ENCODE assay signal across 1 cellular context in the genomic region with DNA sequence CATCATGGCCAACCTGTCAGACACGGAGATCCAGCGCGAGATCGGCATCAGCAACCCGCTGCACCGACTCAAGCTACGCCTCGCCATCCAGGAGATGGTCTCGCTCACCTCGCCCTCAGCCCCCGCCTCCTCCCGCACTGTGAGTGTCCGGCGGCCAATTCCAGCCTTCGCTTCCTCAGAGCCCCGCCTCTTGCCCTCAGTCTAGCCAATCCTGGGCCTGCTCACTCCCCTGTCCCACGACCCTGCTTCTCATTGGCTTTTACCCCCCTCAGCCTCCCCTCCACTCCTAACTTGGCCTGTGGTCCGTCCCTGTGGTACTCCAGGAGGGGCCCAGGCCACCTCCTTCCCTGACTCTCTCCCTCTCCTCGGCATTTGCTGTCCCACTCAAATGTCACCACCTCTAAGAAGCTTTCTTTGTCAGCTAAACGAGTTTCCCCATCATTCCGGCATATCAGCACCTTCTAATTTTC.
TF ChIP-seq lines count a peak whose summit lies in the region.

No MANE protein-coding gene starts in this region.

TF ChIP-seq in H1, 55 proteins besides CTCF, POLR2A, EP300 and RAD21:
- TF ChIP-seq TAF1 (IDR thresholded peaks at IDR 0.05; ENCODE audit: low read depth, low read length): 0 out of 2 replicates have a peak, but pooled peaks have one; percentile 15
- TF ChIP-seq, protein P1, sequence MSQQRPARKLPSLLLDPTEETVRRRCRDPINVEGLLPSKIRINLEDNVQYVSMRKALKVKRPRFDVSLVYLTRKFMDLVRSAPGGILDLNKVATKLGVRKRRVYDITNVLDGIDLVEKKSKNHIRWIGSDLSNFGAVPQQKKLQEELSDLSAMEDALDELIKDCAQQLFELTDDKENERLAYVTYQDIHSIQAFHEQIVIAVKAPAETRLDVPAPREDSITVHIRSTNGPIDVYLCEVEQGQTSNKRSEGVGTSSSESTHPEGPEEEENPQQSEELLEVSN (IDR thresholded peaks at IDR 0.05): peak; percentile 27; the same call in 1 of the 2 replicates
- TF ChIP-seq CREB1 (IDR thresholded peaks at IDR 0.05): 0 out of 2 replicates have a peak, but pooled peaks have one; percentile 34
- TF ChIP-seq BRCA1 (IDR thresholded peaks at IDR 0.05; ENCODE audit: low read depth, low read length): no peak
- TF ChIP-seq SP2 (IDR thresholded peaks at IDR 0.05; ENCODE audit: low read length): peak; percentile 15; the same call in 1 of the 2 replicates
- TF ChIP-seq SP4 (IDR thresholded peaks at IDR 0.05; ENCODE audit: low read length): 0 out of 2 replicates have a peak, but pooled peaks have one; percentile 33
- no peak for TF ChIP-seq TAF7 (optimal IDR thresholded peaks at IDR 0.05; ENCODE audit: borderline replicate concordance, low read depth, low read length)
- TF ChIP-seq PHF8 (conservative IDR thresholded peaks at IDR 0.05; ENCODE audit: low read depth, low read length): no peak
- peak; percentile 66; the same call in 1 of the 2 replicates for TF ChIP-seq POLR2AphosphoS5 (IDR thresholded peaks at IDR 0.05; ENCODE audit: low read depth, low read length)
- peak; percentile 83; the same call in 1 of the 2 replicates for TF ChIP-seq SP1 (IDR thresholded peaks at IDR 0.05; ENCODE audit: low read depth, low read length)
- TF ChIP-seq BCL11A (IDR thresholded peaks at IDR 0.05; ENCODE audit: low read depth in 2 of 2, low read length in 2 of 2): no peak
- 0 out of 2 replicates have a peak, but pooled peaks have one; percentile 43 for TF ChIP-seq TBP (IDR thresholded peaks at IDR 0.05; ENCODE audit: low read depth, low read length)
- peak; percentile 54; the same call in 1 of the 2 replicates for TF ChIP-seq CHD2 (IDR thresholded peaks at IDR 0.05; ENCODE audit: low read length)
- TF ChIP-seq HDAC2 (IDR thresholded peaks at IDR 0.05; ENCODE audit: borderline replicate concordance in 1 of 2, low read depth in 2 of 2, low read length in 2 of 2): no peak
- peak in 1 of 2 experiments; percentile 46; a peak in 1 of 4 replicates for TF ChIP-seq SIN3A (conservative IDR thresholded peaks at IDR 0.05 in 1 of 2, IDR thresholded peaks at IDR 0.05 in 1 of 2; ENCODE audit: low read depth in 1 of 2, low read length in 2 of 2)
- TF ChIP-seq RXRA (IDR thresholded peaks at IDR 0.05; ENCODE audit: insufficient read depth, low read depth, low read length): no peak
